In the genomic region with DNA sequence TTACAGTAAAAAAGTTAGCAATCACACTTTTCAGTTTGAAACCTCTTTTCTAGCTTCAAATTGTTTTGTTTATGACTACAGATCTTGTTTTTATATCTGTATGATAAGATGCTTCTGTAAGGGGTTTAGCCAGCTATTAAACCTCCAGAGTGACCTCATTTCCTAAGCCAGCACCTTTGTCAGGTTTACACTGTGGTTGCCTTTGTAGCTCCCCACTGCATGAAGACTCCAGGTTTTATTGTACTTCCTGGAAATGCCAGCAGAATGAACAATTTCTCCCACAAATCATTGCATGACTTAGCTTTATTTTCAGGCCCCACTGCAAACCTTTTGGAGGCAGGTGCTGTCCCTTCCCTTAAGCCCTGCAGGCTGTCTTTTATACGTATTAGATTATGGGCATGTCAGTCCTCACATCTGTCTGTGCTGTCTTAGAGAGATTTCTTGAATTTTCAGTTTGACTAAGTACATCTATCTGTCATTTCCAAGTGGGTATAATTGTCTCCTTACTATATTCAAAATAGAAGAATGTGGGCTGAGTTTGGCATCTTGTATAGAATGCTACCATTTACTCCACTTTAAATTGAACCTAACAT, we compare ENCODE assay signal across 27 cellular contexts. TPM values are rescaled to one million over a fixed set of nuclear protein-coding genes. Genes with fewer than 3 reads are reported as not detected.
DNase-seq lines count a peak whose midpoint lies in the region; ATAC-seq and TF ChIP-seq lines count a peak whose summit lies in the region.
"Had no signal": no experiment of that assay in that cellular context is flagged by ENCODE, and none has a peak within 500 bp of the region (broad histone marks: within the 10 kb centered on the region; RNA-seq: fewer than 3 reads in every experiment).

No MANE protein-coding gene starts in this region.

- no peak overlapping the region for H3K9ac ChIP-seq in HCT116 (ENCODE audit: low read length)

- no peaks in the 10 kb centered on the region for H4K20me1 ChIP-seq in HCT116 (ENCODE audit: insufficient read depth)
- H4K20me1 ChIP-seq in osteoblast (ENCODE audit: insufficient read depth, low read length) = no peaks in the 10 kb centered on the region

- TF ChIP-seq POLR2A in HCT116 (IDR thresholded peaks at IDR 0.05; ENCODE audit: borderline replicate concordance, extremely low read depth, insufficient read depth, insufficient read length) = no peak

- H3K27me3 ChIP-seq in HCT116 (ENCODE audit: insufficient read depth, low read length) (no peaks in the 10 kb centered on the region), osteoblast (ENCODE audit: insufficient read depth, low read length) (no peaks in the 10 kb centered on the region), left ventricle myocardium inferior (ENCODE audit: low read depth) (no peaks in the 10 kb centered on the region)
- H3K27me3 ChIP-seq in CD8-positive, alpha-beta memory T cell (ENCODE audit: insufficient read depth, low read length, poor library complexity, severe bottlenecking) = no peaks in the 10 kb centered on the region
- H3K27me3 ChIP-seq: BE2C, brain microvascular endothelial cell, esophagus muscularis mucosa, spleen, transverse colon had no signal

- BruUV-seq in HCT116 (replicated peaks; lab: Mats Ljungman, UMichigan) = no TSS peak

- H3K4me2 ChIP-seq in HCT116 (ENCODE audit: low read length) = no peak overlapping the region
- H3K4me2 ChIP-seq in osteoblast (ENCODE audit: insufficient read depth, low read length) = no peak overlapping the region

- TF ChIP-seq CTCF in HCT116 (IDR thresholded peaks at IDR 0.05 in 2 of 3, conservative IDR thresholded peaks at IDR 0.05 in 1 of 3; ENCODE audit: borderline replicate concordance in 1 of 3, insufficient read depth in 1 of 3, low read depth in 2 of 3, low read length in 2 of 3) (no peak), osteoblast (IDR thresholded peaks at IDR 0.05; ENCODE audit: extremely low read depth, low read depth, low read length) (no peak), left ventricle myocardium inferior (IDR thresholded peaks at IDR 0.05; ENCODE audit: borderline replicate concordance) (no peak)
- no peak for TF ChIP-seq CTCF in activated CD8-positive, alpha-beta T cell treated with anti-CD3 and anti-CD28 coated beads for 36 hours (IDR thresholded peaks at IDR 0.05)

- peak; percentile 1 for DNase-seq in NCI-H82 (lab: John Stamatoyannopoulos, UW)
- no peak for DNase-seq in NCI-H82 treated with DMSO at 0.1 percent for 48 hours (lab: John Stamatoyannopoulos, UW; ENCODE audit: unreplicated experiment)
- no peak for DNase-seq in HCT116 (ENCODE audit: low read depth, low spot score)
- no peak for DNase-seq in activated CD8-positive, alpha-beta T cell treated with anti-CD3 and anti-CD28 coated beads for 36 hours
- no peak for DNase-seq in osteoblast (ENCODE audit: insufficient read length, low spot score, missing footprints)
- DNase-seq in left ventricle myocardium inferior = no peak
- DNase-seq in CD8-positive, alpha-beta memory T cell = no peak
- DNase-seq in NOMO-1 treated with dmso at 0.1 percent for 144 hours (lab: John Stamatoyannopoulos, UW; ENCODE audit: unreplicated experiment) = no peak
- DNase-seq: activated CD4-positive, alpha-beta T cell treated with anti-CD3 and anti-CD28 coated beads for 1 hour; activated effector memory CD4-positive, alpha-beta T cell treated with Interleukin-2 at 50 U/mL for 16 hours; BE2C; brain microvascular endothelial cell; COR-L47; effector memory CD8-positive, alpha-beta T cell; GOT3; NCI-H1436 treated with DMSO at 0.1 percent for 48 hours; NCI-H524; retina; spleen; stimulated activated CD4-positive, alpha-beta T cell treated with anti-CD3 and anti-CD28 coated beads, Interleukin-4, amount 100 ng/mL, for 24 hours; SW 1271; transverse colon had no signal

- H3K4me1 Mint-ChIP-seq in activated CD8-positive, alpha-beta T cell treated with anti-CD3 and anti-CD28 coated beads for 36 hours (ENCODE audit: low read depth) = peaks cover 8% of the 10 kb centered on the region
- H3K4me1 Mint-ChIP-seq in CD8-positive, alpha-beta memory T cell = peaks cover 8 to 26% (median 21%) of the 10 kb centered on the region in 3 donors

- H3K27ac Mint-ChIP-seq in activated CD8-positive, alpha-beta T cell treated with anti-CD3 and anti-CD28 coated beads for 36 hours = no peak overlapping the region
- peak overlapping the region in 2 of 8 donors; percentile 15 to 62 for H3K27ac Mint-ChIP-seq in CD8-positive, alpha-beta memory T cell
- H3K27ac Mint-ChIP-seq: stimulated activated naive CD8-positive, alpha-beta T cell treated with anti-CD3 and anti-CD28 coated beads, Interleukin-15, Interleukin-2, amounts not matched to agents 100 ng/mL and 50 ng/mL, for 24 hours had no signal

- POLR2A ChIA-PET in HCT116 (lab: Charles Lee) = no interaction called here
- POLR2A ChIA-PET in activated CD8-positive, alpha-beta T cell treated with anti-CD3 and anti-CD28 coated beads for 36 hours (lab: Charles Lee) = no interaction called here
- POLR2A ChIA-PET in CD8-positive, alpha-beta memory T cell (lab: Charles Lee) = no interaction called here

- ATAC-seq in HCT116 = no peak
- peak; percentile 65 for ATAC-seq in activated CD8-positive, alpha-beta T cell treated with anti-CD3 and anti-CD28 coated beads for 36 hours
- ATAC-seq: effector memory CD8-positive, alpha-beta T cell; Right ventricle myocardium inferior had no signal

- CTCF ChIA-PET in HCT116 (lab: Charles Lee) = no interaction called here
- CTCF ChIA-PET in activated CD8-positive, alpha-beta T cell treated with anti-CD3 and anti-CD28 coated beads for 36 hours (lab: Charles Lee) = interaction anchor here (2.1 kb wide), 1 partner anchor 28 kb away, joined by 9 read pairs; no protein-coding TSS in a partner anchor
- CTCF ChIA-PET in CD8-positive, alpha-beta memory T cell (lab: Charles Lee) = no interaction called here

- H3K36me3 Mint-ChIP-seq in activated CD8-positive, alpha-beta T cell treated with anti-CD3 and anti-CD28 coated beads for 36 hours (ENCODE audit: low read depth) = no peaks in the 10 kb centered on the region
- no peaks in the 10 kb centered on the region for H3K36me3 Mint-ChIP-seq in CD8-positive, alpha-beta memory T cell

- H3K4me3 ChIP-seq in HCT116 (replicated peaks in 1 of 2; ENCODE audit: low read depth in 1 of 2, low read length in 2 of 2) (no peak overlapping the region), osteoblast (ENCODE audit: insufficient read depth, low read length) (no peak overlapping the region), left ventricle myocardium inferior (no peak overlapping the region)
- H3K4me3 ChIP-seq in CD8-positive, alpha-beta memory T cell (ENCODE audit: low read length) = no peak overlapping the region
- H3K4me3 ChIP-seq: esophagus muscularis mucosa, spleen, transverse colon had no signal

- peaks cover 1% of the 10 kb centered on the region for H3K27me3 Mint-ChIP-seq in activated CD8-positive, alpha-beta T cell treated with anti-CD3 and anti-CD28 coated beads for 36 hours
- H3K27me3 Mint-ChIP-seq in CD8-positive, alpha-beta memory T cell = no peaks in the 10 kb centered on the region

- no peaks in the 10 kb centered on the region for H3K4me1 ChIP-seq in HCT116 (ENCODE audit: control insufficient read depth in 1 of 2, insufficient read depth in 2 of 2, low read length in 2 of 2)
- no peaks in the 10 kb centered on the region for H3K4me1 ChIP-seq in osteoblast (ENCODE audit: insufficient read depth, low read length)
- H3K4me1 ChIP-seq in left ventricle myocardium inferior = no peaks in the 10 kb centered on the region
- H3K4me1 ChIP-seq in CD8-positive, alpha-beta memory T cell (ENCODE audit: insufficient read depth, low read length) = no peaks in the 10 kb centered on the region
- H3K4me1 ChIP-seq: BE2C, esophagus muscularis mucosa, spleen had no signal

- H3K4me3 Mint-ChIP-seq in activated CD8-positive, alpha-beta T cell treated with anti-CD3 and anti-CD28 coated beads for 36 hours = no peak overlapping the region
- H3K4me3 Mint-ChIP-seq in CD8-positive, alpha-beta memory T cell = no peak overlapping the region
- H3K4me3 Mint-ChIP-seq: effector memory CD8-positive, alpha-beta T cell; stimulated activated naive CD8-positive, alpha-beta T cell treated with anti-CD3 and anti-CD28 coated beads, Interleukin-15, Interleukin-2, amounts not matched to agents 100 ng/mL and 50 ng/mL, for 24 hours had no signal

- RAD21 ChIA-PET in HCT116 (lab: Charles Lee; ENCODE audit: low non-redundant PET in 1 of 2, low total read pairs in 2 of 2, uncharacterized antibody in 2 of 2, unreplicated experiment in 2 of 2) = no interaction called here

- intact Hi-C loops in HCT116 (cut with micrococcal nuclease) (no loop called here), left ventricle myocardium inferior (cut with micrococcal nuclease) (no loop called here)
- intact Hi-C loops in activated CD8-positive, alpha-beta T cell treated with anti-CD3 and anti-CD28 coated beads for 36 hours (cut with micrococcal nuclease) = no loop called here

- H3K27ac ChIP-seq in HCT116 (ENCODE audit: low read depth, low read length) (no peak overlapping the region), osteoblast (ENCODE audit: low read depth, low read length) (no peak overlapping the region), left ventricle myocardium inferior (replicated peaks) (no peak overlapping the region)
- H3K27ac ChIP-seq in CD8-positive, alpha-beta memory T cell (ENCODE audit: low read depth, low read length) = no peak overlapping the region
- H3K27ac ChIP-seq: brain microvascular endothelial cell, esophagus muscularis mucosa, spleen, transverse colon had no signal

- TF ChIP-seq RAD21 in HCT116 (IDR thresholded peaks at IDR 0.05; ENCODE audit: low read depth) = no peak

- H3K9me3 ChIP-seq in HCT116 (ENCODE audit: control insufficient read depth in 1 of 2, insufficient read depth in 1 of 2, low read depth in 1 of 2, low read length in 2 of 2) = no peaks in the 10 kb centered on the region
- H3K9me3 ChIP-seq in osteoblast (ENCODE audit: low read depth, low read length) = no peaks in the 10 kb centered on the region
- no peaks in the 10 kb centered on the region for H3K9me3 ChIP-seq in left ventricle myocardium inferior (replicated peaks)
- H3K9me3 ChIP-seq in CD8-positive, alpha-beta memory T cell (ENCODE audit: low read length) = no peaks in the 10 kb centered on the region
- H3K9me3 ChIP-seq: BE2C, esophagus muscularis mucosa, spleen, transverse colon had no signal

- no peaks in the 10 kb centered on the region for H3K9me3 Mint-ChIP-seq in activated CD8-positive, alpha-beta T cell treated with anti-CD3 and anti-CD28 coated beads for 36 hours
- no peaks in the 10 kb centered on the region for H3K9me3 Mint-ChIP-seq in CD8-positive, alpha-beta memory T cell
- H3K9me3 Mint-ChIP-seq: effector memory CD8-positive, alpha-beta T cell; stimulated activated naive CD8-positive, alpha-beta T cell treated with anti-CD3 and anti-CD28 coated beads, Interleukin-15, Interleukin-2, amounts not matched to agents 100 ng/mL and 50 ng/mL, for 24 hours had no signal

- H3K9me2 ChIP-seq in HCT116 (ENCODE audit: insufficient read depth) = no peaks in the 10 kb centered on the region

- H2AFZ ChIP-seq in HCT116 (ENCODE audit: low read depth, low read length, poor library complexity, severe bottlenecking) (peak overlapping the region; percentile 9), osteoblast (ENCODE audit: low read length) (peak overlapping the region; percentile 59)

- no peaks in the 10 kb centered on the region for H3K79me2 ChIP-seq in HCT116 (ENCODE audit: insufficient read depth, low read length)
- no peaks in the 10 kb centered on the region for H3K79me2 ChIP-seq in osteoblast (ENCODE audit: insufficient read depth, low read length)

- H3K36me3 ChIP-seq in HCT116 (ENCODE audit: control insufficient read depth in 1 of 2, insufficient read depth in 2 of 2, low read length in 2 of 2) (no peaks in the 10 kb centered on the region), osteoblast (ENCODE audit: insufficient read depth, low read length) (no peaks in the 10 kb centered on the region), left ventricle myocardium inferior (no peaks in the 10 kb centered on the region)
- H3K36me3 ChIP-seq in CD8-positive, alpha-beta memory T cell (ENCODE audit: insufficient read depth, low read length) = no peaks in the 10 kb centered on the region
- H3K36me3 ChIP-seq: BE2C, brain microvascular endothelial cell, esophagus muscularis mucosa, spleen, transverse colon had no signal

RNA-seq across cellular contexts. Expression of a gene that starts 8.2 kb away (rescaled TPM):
- total RNA-seq in HCT116 (2021; ENCODE audit: unreplicated experiment) (not detected), osteoblast (not detected in 2 replicates), left ventricle myocardium inferior (not detected)
- polyA plus RNA-seq in HCT116 (2012) = not detected in 2 replicates
- total RNA-seq in activated CD8-positive, alpha-beta T cell treated with anti-CD3 and anti-CD28 coated beads for 36 hours = not detected
- total RNA-seq in CD8-positive, alpha-beta memory T cell = not detected
- not detected for polyA plus RNA-seq in CD8-positive, alpha-beta memory T cell
- total RNA-seq: kidney epithelial cell, myocyte, Right ventricle myocardium inferior, spleen had no signal
